ENCODE assay signal across 10 cellular contexts in the genomic region with DNA sequence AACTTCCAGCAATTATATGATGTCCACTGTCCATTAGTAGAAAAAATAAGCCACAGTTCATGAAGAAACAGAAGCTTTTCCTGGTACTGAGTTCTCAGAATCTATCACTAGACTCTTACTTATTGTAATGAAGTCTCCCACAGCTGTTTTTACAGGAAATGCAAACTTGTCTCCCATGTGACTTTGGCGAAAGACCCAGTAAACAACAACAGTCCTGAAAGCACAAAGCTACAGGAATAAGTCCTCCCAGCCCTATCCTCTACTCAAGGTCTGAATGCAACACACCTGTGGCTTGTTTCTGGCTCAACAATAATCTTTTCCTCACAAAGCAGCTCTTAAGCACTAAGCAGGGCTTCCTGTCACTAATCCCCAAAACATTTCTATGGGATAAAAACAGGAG. TPM values are rescaled to one million over a fixed set of nuclear protein-coding genes. Genes with fewer than 3 reads are reported as not detected.
A peak's percentile ranks its signal among the peaks of the same experiment; 100 is the strongest.
DNase-seq lines count a peak whose midpoint lies in the region; ATAC-seq and TF ChIP-seq lines count a peak whose summit lies in the region.
"Had no signal": no experiment of that assay in that cellular context is flagged by ENCODE, and none has a peak within 500 bp of the region (broad histone marks: within the 10 kb centered on the region; RNA-seq: fewer than 3 reads in every experiment).

No MANE protein-coding gene starts in this region.

- CTCF ChIA-PET in CD8-positive, alpha-beta T cell (lab: Charles Lee): interaction anchor here (1.0 to 1.5 kb wide), 4 partner anchors 14 to 308 kb away, joined by 3 to 4 read pairs (median 4); no protein-coding TSS in a partner anchor

- POLR2A ChIA-PET in CD8-positive, alpha-beta T cell (lab: Charles Lee): no interaction called here

- no peak overlapping the region for H3K4me2 ChIP-seq in fibroblast of lung (ENCODE audit: extremely low read depth, insufficient read depth, low read length)

- H3K27me3 ChIP-seq in HUES48 (ENCODE audit: control insufficient read depth, insufficient read depth, low read length) (no peaks in the 10 kb centered on the region), fibroblast of lung (ENCODE audit: control insufficient read depth, insufficient read depth, low read length) (no peaks in the 10 kb centered on the region)
- H3K27me3 ChIP-seq in CD8-positive, alpha-beta T cell (ENCODE audit: insufficient read depth, low read length): no peaks in the 10 kb centered on the region
- H3K27me3 ChIP-seq: upper lobe of left lung had no signal

- H3K36me3 Mint-ChIP-seq in CD14-positive monocyte: no peaks in the 10 kb centered on the region
- H3K36me3 Mint-ChIP-seq in CD8-positive, alpha-beta T cell: no peaks in the 10 kb centered on the region

- H3K9ac ChIP-seq in HUES48 (ENCODE audit: low read depth, low read length) (no peak overlapping the region), fibroblast of lung (ENCODE audit: insufficient read depth, low read length) (no peak overlapping the region)

- peak overlapping the region in 1 of 2 donors; percentile 66 for H3K4me3 Mint-ChIP-seq in CD14-positive monocyte
- no peak overlapping the region for H3K4me3 Mint-ChIP-seq in CD8-positive, alpha-beta T cell

- H3K36me3 ChIP-seq in HUES48 (ENCODE audit: control insufficient read depth, insufficient read depth, low read length) (no peaks in the 10 kb centered on the region), fibroblast of lung (ENCODE audit: control insufficient read depth, insufficient read depth, low read length) (no peaks in the 10 kb centered on the region)
- no peaks in the 10 kb centered on the region for H3K36me3 ChIP-seq in CD8-positive, alpha-beta T cell (ENCODE audit: insufficient read depth, low read length)
- H3K36me3 ChIP-seq: upper lobe of left lung had no signal

- DNase-seq in CD14-positive monocyte (ENCODE audit: low spot score) (no peak), fibroblast of lung (ENCODE audit: low read depth in 2 of 2) (no peak), NCI-H526 treated with DMSO at 0.1 percent for 48 hours (lab: John Stamatoyannopoulos, UW) (no peak), AG08395 (ENCODE audit: low spot score) (no peak)
- no peak for DNase-seq in CD8-positive, alpha-beta T cell
- DNase-seq in effector CD4-positive, alpha-beta T cell: no peak
- DNase-seq: DMS79 had no signal

- H3K9me3 ChIP-seq in HUES48 (ENCODE audit: control insufficient read depth, insufficient read depth, low read length): no peaks in the 10 kb centered on the region
- H3K9me3 ChIP-seq in fibroblast of lung (ENCODE audit: control insufficient read depth, insufficient read depth, low read depth, low read length): no peaks in the 10 kb centered on the region
- H3K9me3 ChIP-seq in CD8-positive, alpha-beta T cell (ENCODE audit: low read length): no peaks in the 10 kb centered on the region
- H3K9me3 ChIP-seq: upper lobe of left lung had no signal

- peak overlapping the region; percentile 5 for H2AFZ ChIP-seq in fibroblast of lung (ENCODE audit: low read length)

- no peaks in the 10 kb centered on the region for H3K79me2 ChIP-seq in fibroblast of lung (ENCODE audit: control insufficient read depth, insufficient read depth, low read length)

- H3K9me3 Mint-ChIP-seq in CD14-positive monocyte: peaks cover 0 to 8% (median 6%) of the 10 kb centered on the region in 7 donors
- H3K9me3 Mint-ChIP-seq in CD8-positive, alpha-beta T cell: no peaks in the 10 kb centered on the region

- peaks cover 34% of the 10 kb centered on the region for H3K4me1 Mint-ChIP-seq in CD14-positive monocyte
- peaks cover 9% of the 10 kb centered on the region for H3K4me1 Mint-ChIP-seq in CD8-positive, alpha-beta T cell (ENCODE audit: low read depth)

- H3K27ac ChIP-seq in HUES48 (ENCODE audit: low read depth, low read length) (peak overlapping the region; percentile 91), fibroblast of lung (ENCODE audit: insufficient read depth, low read length) (no peak overlapping the region)
- no peak overlapping the region for H3K27ac ChIP-seq in CD8-positive, alpha-beta T cell (ENCODE audit: low read depth, low read length)

- TF ChIP-seq CTCF in CD14-positive monocyte (IDR thresholded peaks at IDR 0.05): no peak
- no peak for TF ChIP-seq CTCF in fibroblast of lung (conservative IDR thresholded peaks at IDR 0.05 in 1 of 2, IDR thresholded peaks at IDR 0.05 in 1 of 2; ENCODE audit: low read depth in 1 of 2, low read length in 2 of 2)
- TF ChIP-seq CTCF in CD8-positive, alpha-beta T cell (IDR thresholded peaks at IDR 0.05): no peak

- H4K20me1 ChIP-seq in fibroblast of lung (ENCODE audit: control insufficient read depth, extremely low read depth, insufficient read depth, low read length): no peaks in the 10 kb centered on the region

- peaks cover 0 to 2% (median 0%) of the 10 kb centered on the region in 3 donors for H3K27me3 Mint-ChIP-seq in CD14-positive monocyte (ENCODE audit: low read depth in 3 of 3)
- H3K27me3 Mint-ChIP-seq in CD8-positive, alpha-beta T cell (ENCODE audit: low read depth): no peaks in the 10 kb centered on the region

- intact Hi-C loops in CD14-positive monocyte (cut with micrococcal nuclease): loop anchor here (10.0 kb wide), 2 partner anchors 181 to 301 kb away; a partner anchor contains a TSS
- intact Hi-C loops in CD8-positive, alpha-beta T cell (cut with DNase I, micrococcal nuclease): no loop called here

- peak overlapping the region; percentile 32 to 83 (median 57) for H3K27ac Mint-ChIP-seq in CD14-positive monocyte
- no peak overlapping the region for H3K27ac Mint-ChIP-seq in CD8-positive, alpha-beta T cell

- peak; percentile 57 for ATAC-seq in GM21390 (IDR thresholded peaks at IDR 0.05; ENCODE audit: unreplicated experiment)
- ATAC-seq in CD8-positive, alpha-beta T cell: no peak

- H3K4me3 ChIP-seq in HUES48 (ENCODE audit: low read depth, low read length): peak overlapping the region; percentile 27; the same call in 1 of the 2 replicates
- H3K4me3 ChIP-seq in fibroblast of lung (replicated peaks in 1 of 4; ENCODE audit: control extremely low read depth in 1 of 4, insufficient read depth in 1 of 4, low read depth in 3 of 4, low read length in 4 of 4): no peak overlapping the region
- H3K4me3 ChIP-seq in CD8-positive, alpha-beta T cell (ENCODE audit: low read depth, low read length): no peak overlapping the region
- H3K4me3 ChIP-seq: upper lobe of left lung had no signal

- H3K4me1 ChIP-seq in HUES48 (ENCODE audit: control insufficient read depth, insufficient read depth, low read length): peaks cover 21% of the 10 kb centered on the region
- H3K4me1 ChIP-seq in fibroblast of lung (ENCODE audit: control insufficient read depth, extremely low read depth, insufficient read depth, low read length): peaks cover 2% of the 10 kb centered on the region
- H3K4me1 ChIP-seq in CD8-positive, alpha-beta T cell (ENCODE audit: insufficient read depth, low read length): no peaks in the 10 kb centered on the region

RNA-seq across cellular contexts. Expression of a gene that starts 55.8 kb away (rescaled TPM):
- polyA plus RNA-seq in CD14-positive monocyte: under 1 TPM; 0.09 to 0.21 TPM
- total RNA-seq in fibroblast of lung: under 0.01 TPM in 1 of 2 replicates, not detected in the other
- polyA plus RNA-seq in fibroblast of lung: 0.01 TPM in 1 of 2 replicates, not detected in the other
- not detected in 2 replicates for polyA plus RNA-seq in fibroblast of lung (2012)
- polyA minus RNA-seq in fibroblast of lung (ENCODE audit: low replicate concordance): not detected in 2 replicates
- 1 to 10 TPM; 8.6 to 8.9 TPM for total RNA-seq in CD8-positive, alpha-beta T cell

Comparison
In these comparisons a context has a peak if more than half of its experiments do, and no peak if none do; other contexts are left out.
1. intact Hi-C loops: an anchor here in CD14-positive monocyte (10.0 kb wide); none called in CD8-positive, alpha-beta T cell.